11 cellular contexts compared by ENCODE assay signal in the genomic region with DNA sequence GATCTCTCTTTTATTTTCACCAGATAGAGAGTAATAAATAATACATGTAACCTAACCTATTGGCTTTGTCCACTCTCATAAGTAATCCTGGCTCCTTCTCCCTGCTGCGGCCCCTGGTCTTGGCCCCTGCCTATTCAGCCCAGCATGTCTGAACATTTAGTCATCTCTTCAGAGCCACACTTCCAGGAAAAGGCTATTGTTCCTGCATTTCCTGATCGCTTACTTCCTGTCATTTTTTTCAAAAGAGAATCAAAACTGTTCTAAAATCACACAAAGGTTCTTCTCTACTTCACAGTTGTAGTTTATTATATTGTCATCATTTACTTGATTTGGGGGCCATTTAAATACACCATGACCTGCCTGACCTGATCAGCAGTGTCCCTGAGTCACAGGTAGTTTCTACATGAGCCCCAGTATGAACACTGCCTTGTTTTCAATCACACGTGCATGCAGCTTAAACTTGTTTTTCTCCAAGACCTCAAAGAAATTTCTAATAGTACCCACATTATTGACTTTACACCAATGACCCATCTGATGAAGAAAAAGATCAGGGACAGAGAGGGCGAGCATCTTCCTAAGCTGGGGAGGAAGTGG. TPM values are rescaled to one million over a fixed set of nuclear protein-coding genes. Genes with fewer than 3 reads are reported as not detected.
DNase-seq lines count a peak whose midpoint lies in the region; ATAC-seq, FAIRE-seq and TF ChIP-seq lines count a peak whose summit lies in the region.
"Had no signal": no experiment of that assay in that cellular context is flagged by ENCODE, and none has a peak within 500 bp of the region (broad histone marks: within the 10 kb centered on the region; RNA-seq: fewer than 3 reads in every experiment).

No MANE protein-coding gene starts in this region.

- H3K27ac ChIP-seq in kidney (ENCODE audit: low read depth in 2 of 2, low read length in 2 of 2) (peak overlapping the region in 1 of 2 donors; percentile 83), stomach (peak overlapping the region in 3 of 5 donors; percentile 39 to 44 (median 43)), sigmoid colon (peak overlapping the region in 1 of 4 donors; percentile 48)

- intact Hi-C loops in kidney (cut with DNase I) (no loop called here), stomach (cut with DNase I; ENCODE audit: low total_unique reads) (no loop called here), sigmoid colon (cut with DNase I) (no loop called here)

- DNase-seq in HT1080 (ENCODE audit: low read depth) (peak; percentile 73), astrocyte of the spinal cord (ENCODE audit: low read depth, low spot score) (peak; percentile 53), kidney (peak; percentile 55), stomach (no peak), sigmoid colon (no peak), NCI-H2107 treated with DMSO at 0.1 percent for 48 hours (lab: John Stamatoyannopoulos, UW; ENCODE audit: unreplicated experiment) (no peak)
- DNase-seq: Caco-2; effector CD8-positive, alpha-beta T cell; NCI-H1930 had no signal

- H3K27me3 ChIP-seq in stomach = no peaks in the 10 kb centered on the region
- no peaks in the 10 kb centered on the region for H3K27me3 ChIP-seq in sigmoid colon

- 66 to 76% (median 69%) methylated on average over 4 of the region's 4 CpGs for WGBS in stomach, 5 donors
- 75 to 81% methylated on average over 4 of the region's 4 CpGs for WGBS in sigmoid colon, 2 donors

- H3K36me3 ChIP-seq in kidney (ENCODE audit: control insufficient read depth in 1 of 2, insufficient read depth in 2 of 2, low read length in 2 of 2) (no peaks in the 10 kb centered on the region), stomach (no peaks in the 10 kb centered on the region), sigmoid colon (no peaks in the 10 kb centered on the region)

- TF ChIP-seq CTCF in astrocyte of the spinal cord (IDR thresholded peaks at IDR 0.05; ENCODE audit: low read depth, low read length) = no peak
- no peak for TF ChIP-seq CTCF in kidney (IDR thresholded peaks at IDR 0.05; ENCODE audit: borderline replicate concordance, extremely low read depth, insufficient read depth)
- no peak for TF ChIP-seq CTCF in stomach (IDR thresholded peaks at IDR 0.05)
- TF ChIP-seq CTCF in sigmoid colon (IDR thresholded peaks at IDR 0.05) = no peak

- no peaks in the 10 kb centered on the region for H3K4me1 ChIP-seq in kidney (ENCODE audit: control insufficient read depth in 1 of 2, insufficient read depth in 1 of 2, low read depth in 1 of 2, low read length in 2 of 2)
- no peaks in the 10 kb centered on the region for H3K4me1 ChIP-seq in stomach
- H3K4me1 ChIP-seq in sigmoid colon = no peaks in the 10 kb centered on the region

- TF ChIP-seq POLR2A in stomach (IDR thresholded peaks at IDR 0.05) = no peak
- no peak for TF ChIP-seq POLR2A in sigmoid colon (IDR thresholded peaks at IDR 0.05)

- no peak overlapping the region for H3K9ac ChIP-seq in kidney (ENCODE audit: low read length in 2 of 2)

- H3K9me3 ChIP-seq in kidney (ENCODE audit: control insufficient read depth in 1 of 2, low read length in 2 of 2) (no peaks in the 10 kb centered on the region), stomach (no peaks in the 10 kb centered on the region), sigmoid colon (no peaks in the 10 kb centered on the region)
- H3K9me3 ChIP-seq: Caco-2 had no signal

- in situ Hi-C loops in astrocyte of the spinal cord (cut with HindIII; ENCODE audit: low sequenced_read_pairs) = no loop called here

- FAIRE-seq in kidney (lab: Jason Lieb, UNC) = no peak

- TF ChIP-seq EP300 in stomach (IDR thresholded peaks at IDR 0.05) = no peak
- no peak for TF ChIP-seq EP300 in sigmoid colon (IDR thresholded peaks at IDR 0.05)

- ATAC-seq in GM19324 (IDR thresholded peaks at IDR 0.05; ENCODE audit: low FRiP score, unreplicated experiment) = no peak

- H3K4me3 ChIP-seq in astrocyte of the spinal cord (ENCODE audit: low read depth, low read length) (no peak overlapping the region), kidney (ENCODE audit: low read length in 2 of 2) (no peak overlapping the region), stomach (no peak overlapping the region), sigmoid colon (no peak overlapping the region)

RNA-seq across cellular contexts. Expression of gene KDR, which starts 47.4 kb away (rescaled TPM):
- 0.17 and 0.58 TPM in 2 replicates for total RNA-seq in HT1080 (2014; rRNA removed; shearing (Covaris generic))
- polyA plus RNA-seq in HT1080 (2015; cell fraction: cytosol; rRNA removed) = 0.07 and 0.08 TPM in 2 replicates
- 0.23 and 0.49 TPM in 2 replicates for polyA plus RNA-seq in HT1080 (2015; cell fraction: nucleus; rRNA removed)
- total RNA-seq in kidney (28.8 TPM), stomach (10 to 100 TPM in 3 of 5 donors, 1 to 10 TPM in 2; 8.0 to 32.3 (median 17.1) TPM), sigmoid colon (10 to 100 TPM in 3 of 4 donors, 1 to 10 TPM in 1; 9.9 to 14.2 (median 13.0) TPM)
- polyA plus RNA-seq in kidney (ENCODE audit: insufficient read depth, low read depth, low replicate concordance) (20.4 TPM), stomach (1 to 10 TPM; 1.1 to 1.7 (median 1.7) TPM), sigmoid colon (1 to 10 TPM in 2 of 3 donors, under 1 TPM in 1; 0.69 to 4.4 (median 1.2) TPM)
- total RNA-seq: Caco-2 had no signal
- polyA plus RNA-seq: IgD-negative memory B cell had no signal

Comparison
In these comparisons a context has a peak if more than half of its experiments do, and no peak if none do; other contexts are left out.
1. DNase-seq: peak in HT1080 (single experiment), astrocyte of the spinal cord (single experiment) and kidney (single experiment); none in stomach (single experiment), sigmoid colon (single experiment) and NCI-H2107 treated with DMSO at 0.1 percent for 48 hours (single experiment).